In genomic region chr22:19973551-19974183, GRCh38 we compare ENCODE assay signal across 1 cellular context.
TF ChIP-seq lines count a peak whose summit lies in the region.

No MANE protein-coding gene starts in this region.

TF ChIP-seq in H1, 55 proteins besides CTCF, POLR2A, EP300 and RAD21:
- no peak for TF ChIP-seq EZH2 (IDR thresholded peaks at IDR 0.05; ENCODE audit: low read depth, low read length, severe bottlenecking)
- TF ChIP-seq TAF1 (IDR thresholded peaks at IDR 0.05; ENCODE audit: low read depth, low read length) = no peak
- no peak for TF ChIP-seq SP2 (IDR thresholded peaks at IDR 0.05; ENCODE audit: low read length)
- TF ChIP-seq, protein P1, sequence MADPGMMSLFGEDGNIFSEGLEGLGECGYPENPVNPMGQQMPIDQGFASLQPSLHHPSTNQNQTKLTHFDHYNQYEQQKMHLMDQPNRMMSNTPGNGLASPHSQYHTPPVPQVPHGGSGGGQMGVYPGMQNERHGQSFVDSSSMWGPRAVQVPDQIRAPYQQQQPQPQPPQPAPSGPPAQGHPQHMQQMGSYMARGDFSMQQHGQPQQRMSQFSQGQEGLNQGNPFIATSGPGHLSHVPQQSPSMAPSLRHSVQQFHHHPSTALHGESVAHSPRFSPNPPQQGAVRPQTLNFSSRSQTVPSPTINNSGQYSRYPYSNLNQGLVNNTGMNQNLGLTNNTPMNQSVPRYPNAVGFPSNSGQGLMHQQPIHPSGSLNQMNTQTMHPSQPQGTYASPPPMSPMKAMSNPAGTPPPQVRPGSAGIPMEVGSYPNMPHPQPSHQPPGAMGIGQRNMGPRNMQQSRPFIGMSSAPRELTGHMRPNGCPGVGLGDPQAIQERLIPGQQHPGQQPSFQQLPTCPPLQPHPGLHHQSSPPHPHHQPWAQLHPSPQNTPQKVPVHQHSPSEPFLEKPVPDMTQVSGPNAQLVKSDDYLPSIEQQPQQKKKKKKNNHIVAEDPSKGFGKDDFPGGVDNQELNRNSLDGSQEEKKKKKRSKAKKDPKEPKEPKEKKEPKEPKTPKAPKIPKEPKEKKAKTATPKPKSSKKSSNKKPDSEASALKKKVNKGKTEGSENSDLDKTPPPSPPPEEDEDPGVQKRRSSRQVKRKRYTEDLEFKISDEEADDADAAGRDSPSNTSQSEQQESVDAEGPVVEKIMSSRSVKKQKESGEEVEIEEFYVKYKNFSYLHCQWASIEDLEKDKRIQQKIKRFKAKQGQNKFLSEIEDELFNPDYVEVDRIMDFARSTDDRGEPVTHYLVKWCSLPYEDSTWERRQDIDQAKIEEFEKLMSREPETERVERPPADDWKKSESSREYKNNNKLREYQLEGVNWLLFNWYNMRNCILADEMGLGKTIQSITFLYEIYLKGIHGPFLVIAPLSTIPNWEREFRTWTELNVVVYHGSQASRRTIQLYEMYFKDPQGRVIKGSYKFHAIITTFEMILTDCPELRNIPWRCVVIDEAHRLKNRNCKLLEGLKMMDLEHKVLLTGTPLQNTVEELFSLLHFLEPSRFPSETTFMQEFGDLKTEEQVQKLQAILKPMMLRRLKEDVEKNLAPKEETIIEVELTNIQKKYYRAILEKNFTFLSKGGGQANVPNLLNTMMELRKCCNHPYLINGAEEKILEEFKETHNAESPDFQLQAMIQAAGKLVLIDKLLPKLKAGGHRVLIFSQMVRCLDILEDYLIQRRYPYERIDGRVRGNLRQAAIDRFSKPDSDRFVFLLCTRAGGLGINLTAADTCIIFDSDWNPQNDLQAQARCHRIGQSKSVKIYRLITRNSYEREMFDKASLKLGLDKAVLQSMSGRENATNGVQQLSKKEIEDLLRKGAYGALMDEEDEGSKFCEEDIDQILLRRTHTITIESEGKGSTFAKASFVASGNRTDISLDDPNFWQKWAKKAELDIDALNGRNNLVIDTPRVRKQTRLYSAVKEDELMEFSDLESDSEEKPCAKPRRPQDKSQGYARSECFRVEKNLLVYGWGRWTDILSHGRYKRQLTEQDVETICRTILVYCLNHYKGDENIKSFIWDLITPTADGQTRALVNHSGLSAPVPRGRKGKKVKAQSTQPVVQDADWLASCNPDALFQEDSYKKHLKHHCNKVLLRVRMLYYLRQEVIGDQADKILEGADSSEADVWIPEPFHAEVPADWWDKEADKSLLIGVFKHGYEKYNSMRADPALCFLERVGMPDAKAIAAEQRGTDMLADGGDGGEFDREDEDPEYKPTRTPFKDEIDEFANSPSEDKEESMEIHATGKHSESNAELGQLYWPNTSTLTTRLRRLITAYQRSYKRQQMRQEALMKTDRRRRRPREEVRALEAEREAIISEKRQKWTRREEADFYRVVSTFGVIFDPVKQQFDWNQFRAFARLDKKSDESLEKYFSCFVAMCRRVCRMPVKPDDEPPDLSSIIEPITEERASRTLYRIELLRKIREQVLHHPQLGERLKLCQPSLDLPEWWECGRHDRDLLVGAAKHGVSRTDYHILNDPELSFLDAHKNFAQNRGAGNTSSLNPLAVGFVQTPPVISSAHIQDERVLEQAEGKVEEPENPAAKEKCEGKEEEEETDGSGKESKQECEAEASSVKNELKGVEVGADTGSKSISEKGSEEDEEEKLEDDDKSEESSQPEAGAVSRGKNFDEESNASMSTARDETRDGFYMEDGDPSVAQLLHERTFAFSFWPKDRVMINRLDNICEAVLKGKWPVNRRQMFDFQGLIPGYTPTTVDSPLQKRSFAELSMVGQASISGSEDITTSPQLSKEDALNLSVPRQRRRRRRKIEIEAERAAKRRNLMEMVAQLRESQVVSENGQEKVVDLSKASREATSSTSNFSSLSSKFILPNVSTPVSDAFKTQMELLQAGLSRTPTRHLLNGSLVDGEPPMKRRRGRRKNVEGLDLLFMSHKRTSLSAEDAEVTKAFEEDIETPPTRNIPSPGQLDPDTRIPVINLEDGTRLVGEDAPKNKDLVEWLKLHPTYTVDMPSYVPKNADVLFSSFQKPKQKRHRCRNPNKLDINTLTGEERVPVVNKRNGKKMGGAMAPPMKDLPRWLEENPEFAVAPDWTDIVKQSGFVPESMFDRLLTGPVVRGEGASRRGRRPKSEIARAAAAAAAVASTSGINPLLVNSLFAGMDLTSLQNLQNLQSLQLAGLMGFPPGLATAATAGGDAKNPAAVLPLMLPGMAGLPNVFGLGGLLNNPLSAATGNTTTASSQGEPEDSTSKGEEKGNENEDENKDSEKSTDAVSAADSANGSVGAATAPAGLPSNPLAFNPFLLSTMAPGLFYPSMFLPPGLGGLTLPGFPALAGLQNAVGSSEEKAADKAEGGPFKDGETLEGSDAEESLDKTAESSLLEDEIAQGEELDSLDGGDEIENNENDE (IDR thresholded peaks at IDR 0.05; ENCODE audit: insufficient replicate concordance, low read length) = no peak
- TF ChIP-seq FOSL1 (IDR thresholded peaks at IDR 0.05; ENCODE audit: insufficient read depth, low read depth, low read length) = no peak
- no peak for TF ChIP-seq PHF8 (conservative IDR thresholded peaks at IDR 0.05; ENCODE audit: low read depth, low read length)
- no peak for TF ChIP-seq NANOG (IDR thresholded peaks at IDR 0.05; ENCODE audit: insufficient read depth, low read depth, low read length, poor library complexity, severe bottlenecking)
- no peak for TF ChIP-seq CHD2 (IDR thresholded peaks at IDR 0.05; ENCODE audit: low read length)
- TF ChIP-seq RNF2 (IDR thresholded peaks at IDR 0.05; ENCODE audit: borderline replicate concordance, low read depth, low read length, missing control alignments, poor library complexity, severe bottlenecking) = no peak
- TF ChIP-seq POU5F1 (IDR thresholded peaks at IDR 0.05; ENCODE audit: low read depth, low read length) = no peak
- TF ChIP-seq USF2 (IDR thresholded peaks at IDR 0.05; ENCODE audit: low read length) = no peak
- TF ChIP-seq ZNF274 (IDR thresholded peaks at IDR 0.05; ENCODE audit: borderline replicate concordance, extremely low read depth, low read length) = no peak
- TF ChIP-seq SAP30 (IDR thresholded peaks at IDR 0.05; ENCODE audit: insufficient read depth, insufficient replicate concordance, low read length) = no peak
- no peak for TF ChIP-seq GTF2F1 (IDR thresholded peaks at IDR 0.05; ENCODE audit: borderline replicate concordance, low read depth, low read length)
- no peak for TF ChIP-seq CREB1 (IDR thresholded peaks at IDR 0.05)
- TF ChIP-seq BACH1 (IDR thresholded peaks at IDR 0.05; ENCODE audit: low read length) = no peak
- no peak for TF ChIP-seq ATF3 (IDR thresholded peaks at IDR 0.05; ENCODE audit: insufficient read depth, low read depth, low read length)
